ENCODE assay signal across 28 cellular contexts in genomic region chr1:174656409-174657059, GRCh38.
DNase-seq lines count a peak whose midpoint lies in the region; ATAC-seq, FAIRE-seq and TF ChIP-seq lines count a peak whose summit lies in the region.
"Had no signal": no experiment of that assay in that cellular context is flagged by ENCODE, and none has a peak within 500 bp of the region (broad histone marks: within the 10 kb centered on the region; RNA-seq: fewer than 3 reads in every experiment).

No MANE protein-coding gene starts in this region.

- TF ChIP-seq CTCF in bronchial epithelial cell (IDR thresholded peaks at IDR 0.05; ENCODE audit: insufficient read depth, low read length, severe bottlenecking) (no peak), epithelial cell of esophagus (IDR thresholded peaks at IDR 0.05; ENCODE audit: insufficient read depth, low read depth, low read length, missing control alignments) (no peak), epithelial cell of proximal tubule (conservative IDR thresholded peaks at IDR 0.05; ENCODE audit: low read depth, low read length) (no peak)

- ATAC-seq in activated CD4-positive, CD25-positive, alpha-beta regulatory T cell treated with anti-CD3 and anti-CD28 coated beads, Interleukin-2, amount 50 U/mL, for 24 hours: no peak
- ATAC-seq in HG02981 (IDR thresholded peaks at IDR 0.05; ENCODE audit: unreplicated experiment): no peak
- ATAC-seq: GM12878 had no signal

- no peak for FAIRE-seq in bronchial epithelial cell (lab: Jason Lieb, UNC)
- FAIRE-seq: A204.1, GM12878, GM12892, GM18507 had no signal

- DNase-seq in bronchial epithelial cell (ENCODE audit: low read depth) (peak; percentile 41), epithelial cell of esophagus (ENCODE audit: low read depth) (peak; percentile 41), epithelial cell of proximal tubule (ENCODE audit: low read depth) (peak; percentile 4), renal cortical epithelial cell (ENCODE audit: low read depth) (peak; percentile 69), NCI-H2196 (lab: John Stamatoyannopoulos, UW; ENCODE audit: unreplicated experiment) (no peak)
- DNase-seq in NK-92 treated with Interleukin-12 subunit alpha and Interleukin-12 subunit beta, amount 100 ng/mL, for 24 hours (lab: John Stamatoyannopoulos, UW): no peak
- DNase-seq: 8988T; ACHN; BE2C; C1 segment of cervical spinal cord; CD4-positive, alpha-beta memory T cell; CD4-positive, CD25-positive, alpha-beta regulatory T cell; CD8-positive, alpha-beta memory T cell; COR-L47; DMS 273 treated with DMSO at 0.1 percent for 48 hours; DMS153; DMS53; DMS79; DND-41; EL; GDM1 had no signal

- no peaks in the 10 kb centered on the region for H3K27me3 ChIP-seq in bronchial epithelial cell (ENCODE audit: control insufficient read depth, insufficient read depth, low read length)
- H3K27me3 ChIP-seq: BE2C, BLaER1 had no signal

- H3K4me3 ChIP-seq in bronchial epithelial cell (ENCODE audit: low read depth, low read length) (no peak overlapping the region), epithelial cell of esophagus (ENCODE audit: low read length) (no peak overlapping the region), epithelial cell of proximal tubule (ENCODE audit: low read depth, low read length) (no peak overlapping the region)
- H3K4me3 ChIP-seq: BLaER1, GM12878 had no signal

- H3K36me3 ChIP-seq in bronchial epithelial cell (ENCODE audit: control insufficient read depth, insufficient read depth, low read length): no peaks in the 10 kb centered on the region
- H3K36me3 ChIP-seq: BE2C, BLaER1 had no signal

Comparison
In these comparisons a context has a peak if more than half of its experiments do, and no peak if none do; other contexts are left out.
1. DNase-seq: peak in bronchial epithelial cell (single experiment), epithelial cell of esophagus (single experiment), epithelial cell of proximal tubule (single experiment) and renal cortical epithelial cell (single experiment); none in NCI-H2196 (single experiment) and NK-92 treated with Interleukin-12 subunit alpha and Interleukin-12 subunit beta, amount 100 ng/mL, for 24 hours (single experiment).